In genomic region chr11:96127596-96127959, GRCh38 we compare ENCODE assay signal across 25 cellular contexts.
DNase-seq lines count a peak whose midpoint lies in the region; ATAC-seq, FAIRE-seq and TF ChIP-seq lines count a peak whose summit lies in the region.
"Had no signal": no experiment of that assay in that cellular context is flagged by ENCODE, and none has a peak within 500 bp of the region (broad histone marks: within the 10 kb centered on the region; RNA-seq: fewer than 3 reads in every experiment).

No MANE protein-coding gene starts in this region.

- no peak for TF ChIP-seq RAD21 in neural cell (conservative IDR thresholded peaks at IDR 0.05)

- CTCF ChIA-PET in mammary epithelial cell (lab: Charles Lee; ENCODE audit: low non-redundant PET) = no interaction called here

- peak; percentile 70 for FAIRE-seq in endometrium (lab: Jason Lieb, UNC)
- FAIRE-seq: H54, keratinocyte had no signal

- H3K27ac ChIP-seq in breast epithelium (peak overlapping the region; percentile 62 to 67), mammary epithelial cell (ENCODE audit: insufficient read depth, low read depth, low read length) (no peak overlapping the region), neural cell (ENCODE audit: low read length) (peak overlapping the region; percentile 53), lower lobe of right lung (no peak overlapping the region)
- H3K27ac ChIP-seq: BLaER1, sigmoid colon, SK-N-MC, suprapubic skin, upper lobe of right lung, VCaP had no signal

- BruUV-seq in mammary epithelial cell (replicated peaks; lab: Mats Ljungman, UMichigan) = no TSS peak

- no peak for TF ChIP-seq CTCF in breast epithelium (IDR thresholded peaks at IDR 0.05)
- no peak for TF ChIP-seq CTCF in mammary epithelial cell (conservative IDR thresholded peaks at IDR 0.05 in 1 of 2, IDR thresholded peaks at IDR 0.05 in 1 of 2; ENCODE audit: extremely low read depth in 1 of 2, insufficient read depth in 1 of 2, low read depth in 1 of 2, low read length in 2 of 2)
- no peak for TF ChIP-seq CTCF in neural cell (IDR thresholded peaks at IDR 0.05; ENCODE audit: poor library complexity, severe bottlenecking)
- TF ChIP-seq CTCF in lower lobe of right lung (IDR thresholded peaks at IDR 0.05) = no peak

- H3K4me2 ChIP-seq in mammary epithelial cell (ENCODE audit: insufficient read depth, low read depth, low read length) (no peak overlapping the region), neural cell (ENCODE audit: low read length) (peak overlapping the region; percentile 50)
- H3K4me2 ChIP-seq: BLaER1 had no signal

- ATAC-seq in lower lobe of right lung = no peak
- ATAC-seq: upper lobe of right lung had no signal

- no peak overlapping the region for H3K4me3 ChIP-seq in breast epithelium
- H3K4me3 ChIP-seq in mammary epithelial cell (replicated peaks in 1 of 3; ENCODE audit: insufficient read depth in 1 of 3, low read depth in 2 of 3, low read length in 3 of 3) = no peak overlapping the region
- H3K4me3 ChIP-seq in neural cell (ENCODE audit: low read length) = no peak overlapping the region
- no peak overlapping the region for H3K4me3 ChIP-seq in lower lobe of right lung
- no peak overlapping the region for H3K4me3 ChIP-seq in H7 (ENCODE audit: insufficient read depth, low read depth, low read length)
- H3K4me3 ChIP-seq: BLaER1, sigmoid colon, SK-N-MC, suprapubic skin, upper lobe of right lung had no signal

- H3K9me3 ChIP-seq in breast epithelium = no peaks in the 10 kb centered on the region
- no peaks in the 10 kb centered on the region for H3K9me3 ChIP-seq in mammary epithelial cell (replicated peaks; ENCODE audit: insufficient read depth, low read length)
- H3K9me3 ChIP-seq in neural cell (ENCODE audit: low read length) = no peaks in the 10 kb centered on the region
- no peaks in the 10 kb centered on the region for H3K9me3 ChIP-seq in lower lobe of right lung
- H3K9me3 ChIP-seq: BLaER1, sigmoid colon, suprapubic skin, upper lobe of right lung had no signal

- TF ChIP-seq POLR2A in breast epithelium (IDR thresholded peaks at IDR 0.05) = no peak

- dilution Hi-C loops in mammary epithelial cell (cut with HindIII; ENCODE audit: low sequenced_read_pairs) = no loop called here

- H2AFZ ChIP-seq in mammary epithelial cell (ENCODE audit: low read depth, low read length) = no peak overlapping the region
- H2AFZ ChIP-seq in neural cell (ENCODE audit: low read depth, low read length) = no peak overlapping the region

- H3K9me2 ChIP-seq in neural cell (ENCODE audit: insufficient read depth, low read length) = no peaks in the 10 kb centered on the region

- H3K27me3 ChIP-seq in breast epithelium (no peaks in the 10 kb centered on the region), mammary epithelial cell (ENCODE audit: insufficient read depth, low read length) (no peaks in the 10 kb centered on the region), neural cell (ENCODE audit: insufficient read depth, low read depth, low read length) (no peaks in the 10 kb centered on the region), lower lobe of right lung (ENCODE audit: low read depth) (no peaks in the 10 kb centered on the region), H7 (ENCODE audit: control insufficient read depth, insufficient read depth, low read length) (no peaks in the 10 kb centered on the region)
- H3K27me3 ChIP-seq: BLaER1, sigmoid colon, suprapubic skin, upper lobe of right lung had no signal

- intact Hi-C loops in breast epithelium (cut with DNase I; ENCODE audit: low total_unique reads) (no loop called here), mammary epithelial cell (cut with micrococcal nuclease) (no loop called here), lower lobe of right lung (cut with DNase I) (no loop called here)

- no peaks in the 10 kb centered on the region for H3K79me2 ChIP-seq in mammary epithelial cell (ENCODE audit: insufficient read depth, low read length)
- no peaks in the 10 kb centered on the region for H3K79me2 ChIP-seq in neural cell (replicated peaks; ENCODE audit: insufficient read depth, low read length)

- WGBS in mammary epithelial cell (ENCODE audit: low coverage, missing lambda C conversion rate) = 3% methylated on average over 2 of the region's 2 CpGs

- H3K9ac ChIP-seq in mammary epithelial cell (ENCODE audit: insufficient read depth, low read length) (no peak overlapping the region), neural cell (ENCODE audit: low read length) (no peak overlapping the region)
- H3K9ac ChIP-seq: BLaER1 had no signal

- H3K4me1 ChIP-seq in breast epithelium = peaks cover 0 to 11% of the 10 kb centered on the region in 2 donors
- peaks cover 13% of the 10 kb centered on the region for H3K4me1 ChIP-seq in mammary epithelial cell (ENCODE audit: insufficient read depth, low read length)
- H3K4me1 ChIP-seq in lower lobe of right lung = no peaks in the 10 kb centered on the region

- H4K20me1 ChIP-seq in mammary epithelial cell (ENCODE audit: insufficient read depth, low read length) (no peaks in the 10 kb centered on the region), neural cell (ENCODE audit: insufficient read depth) (no peaks in the 10 kb centered on the region)
- H4K20me1 ChIP-seq: BLaER1 had no signal

- no peak for DNase-seq in breast epithelium (ENCODE audit: low spot score in 2 of 2)
- no peak for DNase-seq in mammary epithelial cell
- peak; percentile 75 for DNase-seq in NCI-H69 (lab: John Stamatoyannopoulos, UW)
- no peak for DNase-seq in lower lobe of right lung
- DNase-seq in 8988T = no peak
- no peak for DNase-seq in H7
- DNase-seq: ACHN; activated CD4-positive, alpha-beta T cell treated with anti-CD3 and anti-CD28 coated beads, Interleukin-2, amount 10 ng/mL, durations not matched to agents 7 days and 5 days; NCI-H1092 treated with DMSO at 0.1 percent for 48 hours; NCI-H1930; NCI-H2227 treated with DMSO at 0.1 percent for 48 hours; NCI-H774; RPMI8226; sigmoid colon; stimulated activated CD4-positive, alpha-beta T cell treated with anti-CD3 and anti-CD28 coated beads, Interleukin-4, amount 100 ng/mL, for 4 hours; stimulated activated naive CD4-positive, alpha-beta T cell; upper lobe of right lung had no signal

- peaks cover 3% of the 10 kb centered on the region for H3F3A ChIP-seq in neural cell (ENCODE audit: insufficient read depth, low read length, poor library complexity, severe bottlenecking)

- no peak for TF ChIP-seq EP300 in neural cell (conservative IDR thresholded peaks at IDR 0.05; ENCODE audit: poor library complexity, severe bottlenecking)

- in situ Hi-C loops in mammary epithelial cell (cut with MboI; ENCODE audit: low sequenced_read_pairs in 2 of 2) = no loop called here

- H3K36me3 ChIP-seq in breast epithelium (no peaks in the 10 kb centered on the region), mammary epithelial cell (ENCODE audit: insufficient read depth, low read length) (no peaks in the 10 kb centered on the region), neural cell (ENCODE audit: insufficient read depth, low read length) (no peaks in the 10 kb centered on the region), lower lobe of right lung (no peaks in the 10 kb centered on the region), H7 (replicated peaks; ENCODE audit: control insufficient read depth, insufficient read depth, low read length) (no peaks in the 10 kb centered on the region)
- H3K36me3 ChIP-seq: BLaER1, sigmoid colon, suprapubic skin, upper lobe of right lung had no signal

TF ChIP-seq in neural cell, 6 proteins besides CTCF, POLR2A, EP300 and RAD21:
- no peak for TF ChIP-seq MXI1 (conservative IDR thresholded peaks at IDR 0.05; ENCODE audit: poor library complexity, severe bottlenecking)
- TF ChIP-seq TAF1 (IDR thresholded peaks at IDR 0.05; ENCODE audit: low read depth) = no peak
- no peak for TF ChIP-seq EZH2 (IDR thresholded peaks at IDR 0.05; ENCODE audit: borderline replicate concordance, insufficient read depth, low read length, poor library complexity, severe bottlenecking)
- no peak for TF ChIP-seq REST (IDR thresholded peaks at IDR 0.05; ENCODE audit: borderline replicate concordance)
- no peak for TF ChIP-seq POLR2AphosphoS5 (IDR thresholded peaks at IDR 0.05)
- TF ChIP-seq SMC3 (conservative IDR thresholded peaks at IDR 0.05; ENCODE audit: poor library complexity) = no peak

Comparison
In these comparisons a context has a peak if more than half of its experiments do, and no peak if none do; other contexts are left out.
1. H3K27ac ChIP-seq: peak in breast epithelium (2 of 2) and neural cell (single experiment); none in mammary epithelial cell (single experiment) and lower lobe of right lung (single experiment).